In genomic region chr2:191881982-191882816, GRCh38 we compare ENCODE assay signal across 32 cellular contexts. TPM values are rescaled to one million over a fixed set of nuclear protein-coding genes. Genes with fewer than 3 reads are reported as not detected.
DNase-seq lines count a peak whose midpoint lies in the region; ATAC-seq, FAIRE-seq and TF ChIP-seq lines count a peak whose summit lies in the region.
"Had no signal": no experiment of that assay in that cellular context is flagged by ENCODE, and none has a peak within 500 bp of the region (broad histone marks: within the 10 kb centered on the region; RNA-seq: fewer than 3 reads in every experiment).

No MANE protein-coding gene starts in this region.

- H3K9me1 ChIP-seq in K562 (ENCODE audit: control insufficient read depth, insufficient read depth, low read length) = no peaks in the 10 kb centered on the region

- DNase-seq in activated CD8-positive, alpha-beta T cell treated with anti-CD3 and anti-CD28 coated beads, Interleukin-2, amount 10 ng/mL, durations not matched to agents 7 days and 5 days = no peak
- no peak for DNase-seq in activated CD8-positive, alpha-beta T cell treated with anti-CD3 and anti-CD28 coated beads for 36 hours
- DNase-seq in K562 (ENCODE audit: extremely low read depth in 1 of 4, low spot score in 3 of 4) (no peak), testis (peak; percentile 26), T-helper 17 cell (no peak), MG63 (no peak)
- no peak for DNase-seq in activated CD4-positive, alpha-beta T cell treated with anti-CD3 and anti-CD28 coated beads for 48 hours
- DNase-seq: CD8-positive, alpha-beta memory T cell; DMS 273 treated with DMSO at 0.1 percent for 48 hours; DMS79; EL; GDM1; GM23248; HFFc6; NCI-H1092 treated with DMSO at 0.1 percent for 48 hours; NCI-H1436; NCI-H187; NCI-H2081 treated with DMSO at 0.1 percent for 48 hours; NCI-H2171; NCI-H226; NCI-H510A; NCI-H69 had no signal

- no peak for TF ChIP-seq CTCF in activated CD8-positive, alpha-beta T cell treated with anti-CD3 and anti-CD28 coated beads for 36 hours (IDR thresholded peaks at IDR 0.05)
- TF ChIP-seq CTCF in K562 (IDR thresholded peaks at IDR 0.05 in 2 of 3, conservative IDR thresholded peaks at IDR 0.05 in 1 of 3; ENCODE audit: insufficient read depth in 2 of 3, low read depth in 1 of 3, low read length in 3 of 3) = no peak
- no peak for TF ChIP-seq CTCF in liver (IDR thresholded peaks at IDR 0.05; ENCODE audit: low read depth, low read length, missing input control)
- TF ChIP-seq CTCF in testis (IDR thresholded peaks at IDR 0.05) = no peak

- H3K27me3 ChIP-seq in K562 (ENCODE audit: control insufficient read depth in 2 of 2, insufficient read depth in 2 of 2, low read length in 2 of 2) (no peaks in the 10 kb centered on the region), liver (ENCODE audit: control insufficient read depth in 4 of 4, insufficient read depth in 4 of 4, low read length in 3 of 4) (no peaks in the 10 kb centered on the region), testis (no peaks in the 10 kb centered on the region), MG63 (no peaks in the 10 kb centered on the region)
- H3K27me3 ChIP-seq: SJSA1 had no signal

- WGBS in K562 (ENCODE audit: insufficient coverage, low coverage, missing lambda C conversion rate) = 85% methylated on average over 11 of the region's 34 CpGs
- WGBS in liver = 93% methylated on average over 34 of the region's 34 CpGs
- WGBS in testis, 2 donors = 62 to 79% methylated on average over 31 to 34 of the region's 34 CpGs

- no peak overlapping the region for H3K4me3 Mint-ChIP-seq in activated CD8-positive, alpha-beta T cell treated with anti-CD3 and anti-CD28 coated beads, Interleukin-2, amount 10 ng/mL, durations not matched to agents 7 days and 5 days
- no peak overlapping the region for H3K4me3 Mint-ChIP-seq in activated CD8-positive, alpha-beta T cell treated with anti-CD3 and anti-CD28 coated beads for 36 hours
- H3K4me3 Mint-ChIP-seq in T-helper 17 cell = no peak overlapping the region
- H3K4me3 Mint-ChIP-seq: B cell; CD14-positive monocyte; CD8-positive, alpha-beta memory T cell; HFFc6; IgD-negative memory B cell had no signal

- no peak overlapping the region for H2AFZ ChIP-seq in K562 (ENCODE audit: low read depth, low read length)
- H2AFZ ChIP-seq: GM23248 had no signal

- POLR2A ChIA-PET in activated CD8-positive, alpha-beta T cell treated with anti-CD3 and anti-CD28 coated beads, Interleukin-2, amount 10 ng/mL, durations not matched to agents 7 days and 5 days (lab: Charles Lee) = no interaction called here
- POLR2A ChIA-PET in activated CD8-positive, alpha-beta T cell treated with anti-CD3 and anti-CD28 coated beads for 36 hours (lab: Charles Lee) = no interaction called here
- POLR2A ChIA-PET in K562 (lab: Yijun Ruan, JAX) = no interaction called here

- peaks cover 2% of the 10 kb centered on the region for H3K27me3 Mint-ChIP-seq in activated CD8-positive, alpha-beta T cell treated with anti-CD3 and anti-CD28 coated beads, Interleukin-2, amount 10 ng/mL, durations not matched to agents 7 days and 5 days (ENCODE audit: low read depth)
- H3K27me3 Mint-ChIP-seq in activated CD8-positive, alpha-beta T cell treated with anti-CD3 and anti-CD28 coated beads for 36 hours = no peaks in the 10 kb centered on the region
- H3K27me3 Mint-ChIP-seq in T-helper 17 cell = peaks cover 34% of the 10 kb centered on the region
- H3K27me3 Mint-ChIP-seq: B cell had no signal

- H3K4me1 ChIP-seq in K562 (replicated peaks in 1 of 2; ENCODE audit: control insufficient read depth in 2 of 2, insufficient read depth in 2 of 2, low read length in 2 of 2) (peaks cover 0 to 5% of the 10 kb centered on the region in 2 experiments; a peak in 2 of 5 replicates), liver (ENCODE audit: control insufficient read depth in 4 of 4, insufficient read depth in 4 of 4, low read length in 3 of 4) (no peaks in the 10 kb centered on the region), testis (no peaks in the 10 kb centered on the region)
- H3K4me1 ChIP-seq: HAP-1 had no signal

- TF ChIP-seq RAD21 in K562 (CRISPR knock-in tag; conservative IDR thresholded peaks at IDR 0.05 in 1 of 2, IDR thresholded peaks at IDR 0.05 in 1 of 2) (no peak), liver (IDR thresholded peaks at IDR 0.05) (no peak)

- in situ Hi-C loops in K562 (cut with MboI) = no loop called here

- no peaks in the 10 kb centered on the region for H3K79me2 ChIP-seq in K562 (ENCODE audit: control insufficient read depth, insufficient read depth, low read length)

- H3K4me1 Mint-ChIP-seq in activated CD8-positive, alpha-beta T cell treated with anti-CD3 and anti-CD28 coated beads, Interleukin-2, amount 10 ng/mL, durations not matched to agents 7 days and 5 days (ENCODE audit: low read depth) = no peaks in the 10 kb centered on the region
- H3K4me1 Mint-ChIP-seq in activated CD8-positive, alpha-beta T cell treated with anti-CD3 and anti-CD28 coated beads for 36 hours (ENCODE audit: low read depth) = no peaks in the 10 kb centered on the region
- no peaks in the 10 kb centered on the region for H3K4me1 Mint-ChIP-seq in T-helper 17 cell
- H3K4me1 Mint-ChIP-seq: B cell; CD14-positive monocyte; CD8-positive, alpha-beta memory T cell had no signal

- no peak overlapping the region for H3K4me2 ChIP-seq in K562 (ENCODE audit: insufficient read depth, low read length)

- BruUV-seq in K562 (replicated peaks; lab: Mats Ljungman, UMichigan) = no TSS peak

- TF ChIP-seq POLR2A in K562 (conservative IDR thresholded peaks at IDR 0.05) = no peak
- no peak for TF ChIP-seq POLR2A in testis (IDR thresholded peaks at IDR 0.05)

- no peaks in the 10 kb centered on the region for H3K9me3 Mint-ChIP-seq in activated CD8-positive, alpha-beta T cell treated with anti-CD3 and anti-CD28 coated beads, Interleukin-2, amount 10 ng/mL, durations not matched to agents 7 days and 5 days (ENCODE audit: insufficient read depth)
- H3K9me3 Mint-ChIP-seq in activated CD8-positive, alpha-beta T cell treated with anti-CD3 and anti-CD28 coated beads for 36 hours = no peaks in the 10 kb centered on the region
- H3K9me3 Mint-ChIP-seq: CD8-positive, alpha-beta memory T cell; IgD-negative memory B cell had no signal

- H4K20me1 ChIP-seq in K562 (replicated peaks; ENCODE audit: control insufficient read depth, insufficient read depth, low read length) = no peaks in the 10 kb centered on the region

- H3K4me3 ChIP-seq in K562 (no peak overlapping the region), liver (ENCODE audit: low read depth in 1 of 3, low read length in 3 of 3) (no peak overlapping the region), testis (peak overlapping the region; percentile 24 to 46), MG63 (no peak overlapping the region)
- H3K4me3 ChIP-seq: GM12878, GM23248, HAP-1, SJSA1 had no signal

- H3K36me3 Mint-ChIP-seq in activated CD8-positive, alpha-beta T cell treated with anti-CD3 and anti-CD28 coated beads, Interleukin-2, amount 10 ng/mL, durations not matched to agents 7 days and 5 days (ENCODE audit: low read depth) = no peaks in the 10 kb centered on the region
- H3K36me3 Mint-ChIP-seq in activated CD8-positive, alpha-beta T cell treated with anti-CD3 and anti-CD28 coated beads for 36 hours (ENCODE audit: low read depth) = no peaks in the 10 kb centered on the region
- no peaks in the 10 kb centered on the region for H3K36me3 Mint-ChIP-seq in T-helper 17 cell (ENCODE audit: low read depth)
- H3K36me3 Mint-ChIP-seq: CD14-positive monocyte; CD8-positive, alpha-beta memory T cell had no signal

- H3K9me3 ChIP-seq in K562 (replicated peaks; ENCODE audit: control insufficient read depth, insufficient read depth, low read depth, low read length) = no peaks in the 10 kb centered on the region
- no peaks in the 10 kb centered on the region for H3K9me3 ChIP-seq in liver (ENCODE audit: control insufficient read depth in 4 of 4, low read length in 3 of 4)
- H3K9me3 ChIP-seq in testis = no peaks in the 10 kb centered on the region
- no peaks in the 10 kb centered on the region for H3K9me3 ChIP-seq in T-helper 17 cell (ENCODE audit: control insufficient read depth, low read length, poor library complexity, severe bottlenecking)
- H3K9me3 ChIP-seq in MG63 = no peaks in the 10 kb centered on the region
- H3K9me3 ChIP-seq: HAP-1, SJSA1 had no signal

- H3K36me3 ChIP-seq in K562 (ENCODE audit: control insufficient read depth, insufficient read depth, low read length) (no peaks in the 10 kb centered on the region), liver (ENCODE audit: control insufficient read depth in 4 of 4, insufficient read depth in 3 of 4, low read depth in 1 of 4, low read length in 3 of 4) (no peaks in the 10 kb centered on the region), testis (ENCODE audit: low read depth, missing control alignments) (no peaks in the 10 kb centered on the region), MG63 (no peaks in the 10 kb centered on the region)
- H3K36me3 ChIP-seq: HAP-1, SJSA1 had no signal

- no peak for FAIRE-seq in K562 (lab: Jason Lieb, UNC)

- H3K27ac Mint-ChIP-seq in activated CD8-positive, alpha-beta T cell treated with anti-CD3 and anti-CD28 coated beads, Interleukin-2, amount 10 ng/mL, durations not matched to agents 7 days and 5 days = no peak overlapping the region
- no peak overlapping the region for H3K27ac Mint-ChIP-seq in activated CD8-positive, alpha-beta T cell treated with anti-CD3 and anti-CD28 coated beads for 36 hours
- H3K27ac Mint-ChIP-seq in T-helper 17 cell = no peak overlapping the region
- H3K27ac Mint-ChIP-seq: B cell; CD14-positive monocyte; CD8-positive, alpha-beta memory T cell; HFFc6; IgD-negative memory B cell had no signal

- CTCF ChIA-PET in activated CD8-positive, alpha-beta T cell treated with anti-CD3 and anti-CD28 coated beads, Interleukin-2, amount 10 ng/mL, durations not matched to agents 7 days and 5 days (lab: Charles Lee) = no interaction called here
- CTCF ChIA-PET in activated CD8-positive, alpha-beta T cell treated with anti-CD3 and anti-CD28 coated beads for 36 hours (lab: Charles Lee) = no interaction called here
- CTCF ChIA-PET in K562 (lab: Yijun Ruan, JAX; ENCODE audit: low intra/inter-chr PET ratio) = no interaction called here

- peak; percentile 47 for ATAC-seq in activated CD8-positive, alpha-beta T cell treated with anti-CD3 and anti-CD28 coated beads, Interleukin-2, amount 10 ng/mL, durations not matched to agents 7 days and 5 days
- no peak for ATAC-seq in activated CD8-positive, alpha-beta T cell treated with anti-CD3 and anti-CD28 coated beads for 36 hours
- ATAC-seq in K562 (no peak), T-helper 17 cell (no peak)
- ATAC-seq: GM12878, Panc1 had no signal

- TF ChIP-seq EP300 in K562 (IDR thresholded peaks at IDR 0.05; ENCODE audit: low read length) = no peak

- H3K9ac ChIP-seq in K562 (ENCODE audit: insufficient read depth in 1 of 2, low read depth in 2 of 2, low read length in 2 of 2) = no peak overlapping the region
- no peak overlapping the region for H3K9ac ChIP-seq in liver (ENCODE audit: low read depth in 1 of 2, low read length in 2 of 2)
- H3K9ac ChIP-seq: GM23248 had no signal

- no peak overlapping the region for H3K27ac ChIP-seq in K562 (ENCODE audit: extremely low read depth, low read depth, low read length)
- no peak overlapping the region for H3K27ac ChIP-seq in liver (ENCODE audit: low read depth in 1 of 2, low read length in 2 of 2)
- no peak overlapping the region for H3K27ac ChIP-seq in testis
- H3K27ac ChIP-seq: 22Rv1, GM23248, SJSA1 had no signal

- intact Hi-C loops in activated CD8-positive, alpha-beta T cell treated with anti-CD3 and anti-CD28 coated beads for 36 hours (cut with micrococcal nuclease) = no loop called here
- intact Hi-C loops in K562 (cut with micrococcal nuclease) = no loop called here
- intact Hi-C loops in testis (cut with DNase I; ENCODE audit: low total_unique reads) = no loop called here

RNA-seq across cellular contexts. Expression of gene CAVIN2, which starts 35.3 kb away (rescaled TPM):
- total RNA-seq in activated CD8-positive, alpha-beta T cell treated with anti-CD3 and anti-CD28 coated beads, Interleukin-2, amount 10 ng/mL, durations not matched to agents 7 days and 5 days = not detected
- total RNA-seq in activated CD8-positive, alpha-beta T cell treated with anti-CD3 and anti-CD28 coated beads for 36 hours = not detected
- total RNA-seq in K562 (2011; cell fraction: chromatin; rRNA removed; ENCODE audit: low replicate concordance) = 11.7 and 16.8 TPM in 2 replicates
- 12.2 and 13.9 TPM in 2 replicates for total RNA-seq in K562 (2011; cell fraction: nucleolus; rRNA removed)
- total RNA-seq in K562 (2011; cell fraction: nucleoplasm; rRNA removed) = 12.6 and 12.7 TPM in 2 replicates
- total RNA-seq in K562 (2014; rRNA removed) (65.1 and 71.8 TPM in 2 replicates), K562 (2014; rRNA removed; fragmentation: Illumina TruSeq; extraction: Trizol) (81.0 and 86.4 TPM in 2 replicates), K562 (2015; rRNA removed; fragmentation: Illumina TruSeq; extraction: Trizol) (87.7 and 92.4 TPM in 2 replicates), K562 (2021) (70.5 and 74.6 TPM in 2 replicates), liver (10 to 100 TPM; 13.3 to 20.7 TPM), testis (1 to 10 TPM; 4.1 to 5.1 TPM), T-helper 17 cell (100 to 1,000 TPM in 1 of 2 donors, 1 to 10 TPM in 1; 6.1 to 204 TPM)
- polyA plus RNA-seq in K562 (2011; rRNA removed) (29.3 and 43.5 TPM in 2 replicates), K562 (2014; fragmentation: Illumina TruSeq; extraction: Trizol) (66.6 and 73.8 TPM in 2 replicates), K562 (2014; fragmentation: Nextera tagmentation; extraction: Ambion mirVana) (10 to 100 TPM; 20.6 to 31.5 TPM), K562 (2014; rRNA removed) (63.4 and 69.0 TPM in 2 replicates), liver (10 to 100 TPM; 13.9 to 14.1 TPM), testis (ENCODE audit: insufficient read depth, low read depth, low replicate concordance) (3.3 TPM)
- polyA plus RNA-seq in K562 (2011; cell fraction: cytosol; rRNA removed) = 22.5 and 40.5 TPM in 2 replicates
- polyA plus RNA-seq in K562 (2011; cell fraction: nucleus; rRNA removed) = 14.2 and 19.0 TPM in 2 replicates
- 44.5 and 64.1 TPM in 2 replicates for polyA plus RNA-seq in K562 (2012)
- 31.3 and 39.1 TPM in 2 replicates for polyA minus RNA-seq in K562 (2011; rRNA and poly(A)+ RNA removed)
- 23.3 and 34.4 TPM in 2 replicates for polyA minus RNA-seq in K562 (2011; cell fraction: cytosol; rRNA and poly(A)+ RNA removed)
- 26.5 and 38.9 TPM in 2 replicates for polyA minus RNA-seq in K562 (2011; cell fraction: nucleus; rRNA and poly(A)+ RNA removed)
- total RNA-seq in MG63 (2014; rRNA removed; shearing (Covaris generic); ENCODE audit: low replicate concordance) = 44.0 and 44.2 TPM in 2 replicates
- total RNA-seq: B cell; CD8-positive, alpha-beta memory T cell; GM12878; HT1080 had no signal
- polyA plus RNA-seq: CD8-positive, alpha-beta memory T cell; GM12878 had no signal

Comparison
In these comparisons a context has a peak if more than half of its experiments do, and no peak if none do; other contexts are left out.
1. H3K4me3 ChIP-seq: peak in testis (2 of 2); none in K562 (single experiment), liver (0 of 3) and MG63 (single experiment).
2. RNA of gene CAVIN2, which starts 35.3 kb away (total RNA-seq): 6.1 to 204 TPM in T-helper 17 cell, 11.7 to 92.4 TPM in K562, 44.0 to 44.2 TPM in MG63, 13.3 to 20.7 TPM in liver and 4.1 to 5.1 TPM in testis; not detected in activated CD8-positive, alpha-beta T cell treated with anti-CD3 and anti-CD28 coated beads, Interleukin-2, amount 10 ng/mL, durations not matched to agents 7 days and 5 days and not detected in activated CD8-positive, alpha-beta T cell treated with anti-CD3 and anti-CD28 coated beads for 36 hours; every median in the first group is over 4 times any median in the second.